Comparison of ENCODE assay signal across 1 cellular context in genomic region chr6:32127717-32128592, GRCh38.
TF ChIP-seq lines count a peak whose summit lies in the region.

TSS of gene ATF6B (minus strand) at chr6:32128246. CDS start at chr6:32128207, 39 bp downstream.

TF ChIP-seq in GM12878, 131 proteins besides CTCF, POLR2A, EP300 and RAD21 (continued from another document):
- 0 out of 2 replicates have a peak, but pooled peaks have one; percentile 13 for TF ChIP-seq ESRRA (IDR thresholded peaks at IDR 0.05; ENCODE audit: low read length)
